Comparison of ENCODE assay signal across 8 cellular contexts in genomic region chr1:1573843-1574720, GRCh38. TPM values are rescaled to one million over a fixed set of nuclear protein-coding genes. Genes with fewer than 3 reads are reported as not detected.
DNase-seq lines count a peak whose midpoint lies in the region; ATAC-seq and TF ChIP-seq lines count a peak whose summit lies in the region.

No MANE protein-coding gene starts in this region.

- peaks cover 34% of the 10 kb centered on the region for H3K4me1 Mint-ChIP-seq in dendritic cell treated with granulocyte-macrophage colony-stimulating factor and Interleukin-4, amounts not matched to agents 40 ng/mL and 50 ng/mL, for 4 days (ENCODE audit: low read depth)

- TF ChIP-seq CTCF in AG04449 (IDR thresholded peaks at IDR 0.05; ENCODE audit: insufficient read depth, low read length, missing control alignments) (no peak), lower leg skin (IDR thresholded peaks at IDR 0.05) (no peak)

- POLR2A ChIA-PET in AG04449 (lab: Yijun Ruan, JAX), result no interaction called here

- peaks cover 14% of the 10 kb centered on the region for H3K27me3 Mint-ChIP-seq in dendritic cell treated with granulocyte-macrophage colony-stimulating factor and Interleukin-4, amounts not matched to agents 40 ng/mL and 50 ng/mL, for 4 days

- H3K9me3 Mint-ChIP-seq in dendritic cell treated with granulocyte-macrophage colony-stimulating factor and Interleukin-4, amounts not matched to agents 40 ng/mL and 50 ng/mL, for 4 days, result no peaks in the 10 kb centered on the region

- ATAC-seq in GM18499 (IDR thresholded peaks at IDR 0.05; ENCODE audit: insufficient read depth, unreplicated experiment), result peak; percentile 27
- ATAC-seq in HG02943 (IDR thresholded peaks at IDR 0.05; ENCODE audit: low read depth, unreplicated experiment), result peak; percentile 46

- no peak for TF ChIP-seq POLR2A in lower leg skin (IDR thresholded peaks at IDR 0.05)

- peaks cover 47% of the 10 kb centered on the region for H3K36me3 Mint-ChIP-seq in dendritic cell treated with granulocyte-macrophage colony-stimulating factor and Interleukin-4, amounts not matched to agents 40 ng/mL and 50 ng/mL, for 4 days (ENCODE audit: low read depth)

- intact Hi-C loops in dendritic cell treated with granulocyte-macrophage colony-stimulating factor and Interleukin-4, amounts not matched to agents 40 ng/mL and 50 ng/mL, for 4 days (cut with micrococcal nuclease), result loop anchor here (1.0 kb wide), 1 partner anchor 41 kb away; the partner anchor contains the start of gene MIB2
- intact Hi-C loops in lower leg skin (cut with DNase I; ENCODE audit: low total_unique reads), result no loop called here

- H3K4me3 Mint-ChIP-seq in dendritic cell treated with granulocyte-macrophage colony-stimulating factor and Interleukin-4, amounts not matched to agents 40 ng/mL and 50 ng/mL, for 4 days, result peak overlapping the region; percentile 89

- peak overlapping the region; percentile 98 for H3K4me3 ChIP-seq in AG04449 (ENCODE audit: low read depth, low read length)
- peak overlapping the region; percentile 100 for H3K4me3 ChIP-seq in lower leg skin (ENCODE audit: low read depth, poor library complexity, severe bottlenecking)

- CTCF ChIA-PET in AG04449 (lab: Yijun Ruan, JAX), result interaction anchor here (1.0 kb wide), 1 partner anchor 10 kb away, joined by 4 read pairs; no protein-coding TSS in a partner anchor

- no peak for DNase-seq in AG04449 (ENCODE audit: low read depth, low spot score)
- peak; percentile 64 to 88 for DNase-seq in NCI-H1930 (lab: John Stamatoyannopoulos, UW)
- peak in 3 of 4 experiments; percentile 56 to 74 (median 70) for DNase-seq in activated CD4-positive, CD25-positive, alpha-beta regulatory T cell (lab: John Stamatoyannopoulos, UW)
- DNase-seq in lower leg skin (ENCODE audit: low spot score in 2 of 2), result peak; percentile 34 to 92
- DNase-seq in stimulated activated CD8-positive, alpha-beta memory T cell treated with anti-CD3 and anti-CD28 coated beads, Interleukin-12 subunit alpha, Interleukin-12 subunit beta, amount 100 ng/mL, for 1 hour (ENCODE audit: low read depth), result peak; percentile 44

- 0 to 1% methylated on average over 55 to 57 of the region's 96 CpGs for WGBS in lower leg skin, 2 donors

- peak overlapping the region; percentile 98 for H3K27ac Mint-ChIP-seq in dendritic cell treated with granulocyte-macrophage colony-stimulating factor and Interleukin-4, amounts not matched to agents 40 ng/mL and 50 ng/mL, for 4 days

RNA-seq across cellular contexts. Expression of gene SSU72, which starts 0.6 kb away (rescaled TPM):
- total RNA-seq in lower leg skin, result 100 to 1,000 TPM in 3 of 4 donors, 10 to 100 TPM in 1; 96.4 to 163 (median 123) TPM

RNA-seq across cellular contexts. Expression of gene FNDC10, which starts 25.9 kb away (rescaled TPM):
- total RNA-seq in lower leg skin, result 10 to 100 TPM; 10.5 to 18.9 (median 13.3) TPM

RNA-seq across cellular contexts. Expression of gene TMEM240, which starts 33.7 kb away (rescaled TPM):
- total RNA-seq in lower leg skin, result 1 to 10 TPM in 2 of 4 donors, under 1 TPM in 1, not detected in 1; 0.57 to 2.6 (median 2.0) TPM

RNA-seq across cellular contexts. Expression of gene MIB2, which starts 41.2 kb away (rescaled TPM):
- 100 to 1,000 TPM; 117 to 216 (median 138) TPM for total RNA-seq in lower leg skin

RNA-seq across cellular contexts. Expression of gene MMP23B, which starts 57.9 kb away (rescaled TPM):
- total RNA-seq in lower leg skin, result 1 to 10 TPM; 2.1 to 3.9 (median 3.2) TPM
